Comparison of ENCODE assay signal across 8 cellular contexts in the genomic region with DNA sequence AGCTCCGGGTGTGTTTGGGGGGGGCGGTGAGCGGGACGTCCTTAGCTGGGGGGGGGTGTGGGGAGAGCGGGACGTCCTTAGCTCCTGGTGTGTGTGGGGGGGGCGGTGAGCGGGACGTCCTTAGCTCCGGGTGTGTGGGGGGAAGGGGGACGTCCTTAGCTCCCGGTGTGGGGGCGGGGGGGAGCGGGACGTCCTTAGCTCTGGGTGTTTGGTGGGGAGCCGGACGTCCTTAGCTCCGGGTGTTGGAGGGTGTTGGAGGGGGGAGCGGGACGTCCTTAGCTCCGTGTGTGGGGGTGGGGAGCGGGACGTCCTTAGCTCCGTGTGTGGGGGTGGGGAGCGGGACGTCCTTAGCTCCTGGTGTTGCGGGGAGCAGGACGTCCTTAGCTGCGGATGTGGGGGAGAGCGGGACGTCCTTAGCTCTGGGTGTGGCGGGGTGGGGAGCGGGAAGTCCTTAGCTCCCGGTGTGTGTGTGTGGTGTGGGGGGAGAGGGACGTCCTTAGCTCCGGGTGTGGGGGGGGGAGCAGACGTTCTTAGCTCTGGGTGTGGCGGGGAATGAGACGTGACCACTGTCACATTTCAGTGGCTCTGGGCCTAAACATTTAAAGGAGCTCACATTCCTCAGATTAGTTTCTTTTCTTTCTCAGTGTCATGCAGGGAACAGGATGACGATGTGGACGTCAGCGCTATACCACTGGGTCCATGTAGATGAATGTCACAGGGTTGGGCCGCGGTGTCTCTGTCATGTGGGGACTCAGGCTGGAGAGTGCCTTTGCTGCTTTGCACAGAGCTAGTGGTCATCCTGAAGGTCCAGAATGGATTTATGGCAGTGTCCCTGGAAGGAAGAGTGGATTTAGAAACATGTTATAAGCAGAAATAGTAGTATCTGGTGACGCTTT. TPM values are rescaled to one million over a fixed set of nuclear protein-coding genes. Genes with fewer than 3 reads are reported as not detected.
DNase-seq lines count a peak whose midpoint lies in the region; ATAC-seq and TF ChIP-seq lines count a peak whose summit lies in the region.

No MANE protein-coding gene starts in this region.

- TF ChIP-seq CTCF in Calu3 (IDR thresholded peaks at IDR 0.05; ENCODE audit: unreplicated experiment) (no peak), endothelial cell (IDR thresholded peaks at IDR 0.05; ENCODE audit: unreplicated experiment) (no peak)

- peaks cover 9% of the 10 kb centered on the region for H3K4me1 Mint-ChIP-seq in Calu3 (ENCODE audit: low read depth, unreplicated experiment)
- H3K4me1 Mint-ChIP-seq in activated CD4-positive, alpha-beta T cell treated with anti-CD3 and anti-CD28 coated beads, Interleukin-2, amount 10 ng/mL, durations not matched to agents 7 days and 5 days, result peaks cover 64% of the 10 kb centered on the region
- peaks cover 35% of the 10 kb centered on the region for H3K4me1 Mint-ChIP-seq in endothelial cell (ENCODE audit: unreplicated experiment)
- peaks cover 44% of the 10 kb centered on the region for H3K4me1 Mint-ChIP-seq in stimulated activated naive CD8-positive, alpha-beta T cell treated with anti-CD3 and anti-CD28 coated beads, Interleukin-15, Interleukin-2, amounts not matched to agents 100 ng/mL and 50 ng/mL, for 24 hours (ENCODE audit: low read depth)

- intact Hi-C loops in Calu3 (cut with micrococcal nuclease; ENCODE audit: unreplicated experiment), result no loop called here

- BruUV-seq in Calu3 (replicated peaks; lab: Mats Ljungman, UMichigan), result no TSS peak

- CTCF ChIA-PET in Calu3 (lab: Charles Lee), result interaction anchor here (0.6 to 1.0 kb wide), 4 partner anchors 43 to 265 kb away, joined by 3 to 5 read pairs (median 3); no protein-coding TSS in a partner anchor
- CTCF ChIA-PET in activated CD4-positive, alpha-beta T cell treated with anti-CD3 and anti-CD28 coated beads, Interleukin-2, amount 10 ng/mL, durations not matched to agents 7 days and 5 days (lab: Charles Lee), result interaction anchor here (0.6 to 1.6 kb wide), 13 partner anchors 8 to 1469 kb away, joined by 3 to 6 read pairs (median 4); a partner anchor contains a TSS

- H3K4me3 ChIP-seq in Karpas-422 (ENCODE audit: low read length) (peak overlapping the region; percentile 59), mesodermal cell (ENCODE audit: extremely low read depth, insufficient read depth, low read length, poor library complexity, severe bottlenecking) (peak overlapping the region; percentile 36)

- peaks cover 19% of the 10 kb centered on the region for H3K36me3 Mint-ChIP-seq in Calu3 (ENCODE audit: insufficient read depth, unreplicated experiment)
- H3K36me3 Mint-ChIP-seq in activated CD4-positive, alpha-beta T cell treated with anti-CD3 and anti-CD28 coated beads, Interleukin-2, amount 10 ng/mL, durations not matched to agents 7 days and 5 days (ENCODE audit: low read depth), result peaks cover 8% of the 10 kb centered on the region
- peaks cover 31% of the 10 kb centered on the region for H3K36me3 Mint-ChIP-seq in endothelial cell (ENCODE audit: low read depth, unreplicated experiment)
- no peaks in the 10 kb centered on the region for H3K36me3 Mint-ChIP-seq in stimulated activated naive CD8-positive, alpha-beta T cell treated with anti-CD3 and anti-CD28 coated beads, Interleukin-15, Interleukin-2, amounts not matched to agents 100 ng/mL and 50 ng/mL, for 24 hours (ENCODE audit: low read depth)

- H3K27ac Mint-ChIP-seq in Calu3 (ENCODE audit: unreplicated experiment), result peak overlapping the region; percentile 87
- H3K27ac Mint-ChIP-seq in activated CD4-positive, alpha-beta T cell treated with anti-CD3 and anti-CD28 coated beads, Interleukin-2, amount 10 ng/mL, durations not matched to agents 7 days and 5 days, result peak overlapping the region; percentile 91
- H3K27ac Mint-ChIP-seq in endothelial cell (ENCODE audit: unreplicated experiment), result peak overlapping the region; percentile 98
- H3K27ac Mint-ChIP-seq in stimulated activated naive CD8-positive, alpha-beta T cell treated with anti-CD3 and anti-CD28 coated beads, Interleukin-15, Interleukin-2, amounts not matched to agents 100 ng/mL and 50 ng/mL, for 24 hours, result peak overlapping the region; percentile 93

- H3K27me3 Mint-ChIP-seq in Calu3 (ENCODE audit: unreplicated experiment) (no peaks in the 10 kb centered on the region), endothelial cell (ENCODE audit: unreplicated experiment) (peaks cover 17% of the 10 kb centered on the region)
- H3K27me3 Mint-ChIP-seq in activated CD4-positive, alpha-beta T cell treated with anti-CD3 and anti-CD28 coated beads, Interleukin-2, amount 10 ng/mL, durations not matched to agents 7 days and 5 days, result no peaks in the 10 kb centered on the region
- no peaks in the 10 kb centered on the region for H3K27me3 Mint-ChIP-seq in stimulated activated naive CD8-positive, alpha-beta T cell treated with anti-CD3 and anti-CD28 coated beads, Interleukin-15, Interleukin-2, amounts not matched to agents 100 ng/mL and 50 ng/mL, for 24 hours

- no peaks in the 10 kb centered on the region for H3K9me2 ChIP-seq in Karpas-422 (replicated peaks; ENCODE audit: insufficient read depth, low read length)

- H3K9me3 Mint-ChIP-seq in Calu3 (ENCODE audit: low read depth, unreplicated experiment), result no peaks in the 10 kb centered on the region
- H3K9me3 Mint-ChIP-seq in activated CD4-positive, alpha-beta T cell treated with anti-CD3 and anti-CD28 coated beads, Interleukin-2, amount 10 ng/mL, durations not matched to agents 7 days and 5 days, result peaks cover 3% of the 10 kb centered on the region
- H3K9me3 Mint-ChIP-seq in endothelial cell (ENCODE audit: unreplicated experiment), result no peaks in the 10 kb centered on the region
- no peaks in the 10 kb centered on the region for H3K9me3 Mint-ChIP-seq in stimulated activated naive CD8-positive, alpha-beta T cell treated with anti-CD3 and anti-CD28 coated beads, Interleukin-15, Interleukin-2, amounts not matched to agents 100 ng/mL and 50 ng/mL, for 24 hours

- H3K9me3 ChIP-seq in Karpas-422 (ENCODE audit: low read length) (no peaks in the 10 kb centered on the region), mesodermal cell (ENCODE audit: control insufficient read depth, low read length) (no peaks in the 10 kb centered on the region)

- peaks cover 78% of the 10 kb centered on the region for H3K79me2 ChIP-seq in Karpas-422 (ENCODE audit: low read length)

- POLR2A ChIA-PET in activated CD4-positive, alpha-beta T cell treated with anti-CD3 and anti-CD28 coated beads, Interleukin-2, amount 10 ng/mL, durations not matched to agents 7 days and 5 days (lab: Charles Lee), result interaction anchor here (1.0 to 1.5 kb wide), 5 partner anchors 17 to 157 kb away, joined by 3 to 6 read pairs (median 5); no protein-coding TSS in a partner anchor

- no peaks in the 10 kb centered on the region for H3K27me3 ChIP-seq in Karpas-422 (ENCODE audit: low read length)

- WGBS in mesodermal cell (ENCODE audit: insufficient coverage in 2 of 2), 2 experiments, result 12 to 38% methylated on average over 9 to 20 of the region's 45 CpGs

- H4K20me1 ChIP-seq in Karpas-422 (ENCODE audit: insufficient read depth, low read depth, low read length), result no peaks in the 10 kb centered on the region

- H3K4me1 ChIP-seq in Karpas-422 (ENCODE audit: low read length) (peaks cover 78% of the 10 kb centered on the region), mesodermal cell (ENCODE audit: control insufficient read depth, insufficient read depth, low read length, poor library complexity, severe bottlenecking) (peaks cover 7% of the 10 kb centered on the region)

- H3K4me2 ChIP-seq in Karpas-422 (ENCODE audit: low read depth, low read length, poor library complexity, severe bottlenecking), result peak overlapping the region; percentile 63

- H3K36me3 ChIP-seq in Karpas-422 (ENCODE audit: insufficient read depth, low read length) (no peaks in the 10 kb centered on the region), mesodermal cell (ENCODE audit: control insufficient read depth, insufficient read depth, low read length) (peaks cover 15% of the 10 kb centered on the region)

- peak; percentile 36 for ATAC-seq in GM21717 (IDR thresholded peaks at IDR 0.05; ENCODE audit: unreplicated experiment)

- no peak overlapping the region for H2AFZ ChIP-seq in Karpas-422 (ENCODE audit: low read length)

- H3K4me3 Mint-ChIP-seq in Calu3 (ENCODE audit: low read depth, unreplicated experiment), result peak overlapping the region; percentile 91
- H3K4me3 Mint-ChIP-seq in activated CD4-positive, alpha-beta T cell treated with anti-CD3 and anti-CD28 coated beads, Interleukin-2, amount 10 ng/mL, durations not matched to agents 7 days and 5 days, result peak overlapping the region; percentile 79
- H3K4me3 Mint-ChIP-seq in endothelial cell (ENCODE audit: unreplicated experiment), result peak overlapping the region; percentile 92
- peak overlapping the region; percentile 82 for H3K4me3 Mint-ChIP-seq in stimulated activated naive CD8-positive, alpha-beta T cell treated with anti-CD3 and anti-CD28 coated beads, Interleukin-15, Interleukin-2, amounts not matched to agents 100 ng/mL and 50 ng/mL, for 24 hours

- peak; percentile 34 for DNase-seq in Calu3
- peak; percentile 81 for DNase-seq in Karpas-422
- DNase-seq in activated CD4-positive, alpha-beta T cell treated with anti-CD3 and anti-CD28 coated beads, Interleukin-2, amount 10 ng/mL, durations not matched to agents 7 days and 5 days, result peak; percentile 36
- peak; percentile 52 for DNase-seq in endothelial cell (ENCODE audit: low spot score)
- DNase-seq in 8988T, result no peak

- H3K9ac ChIP-seq in Karpas-422 (ENCODE audit: low read length), result peak overlapping the region; percentile 63

- peak overlapping the region; percentile 93 for H3K27ac ChIP-seq in Karpas-422 (ENCODE audit: low read length)
- H3K27ac ChIP-seq in mesodermal cell (ENCODE audit: low read depth, low read length, severe bottlenecking), result peak overlapping the region; percentile 57

RNA-seq across cellular contexts. Expression of a gene that starts 7.5 kb away (rescaled TPM):
- total RNA-seq in Calu3 (2022), result 10.5 and 13.0 TPM in 2 replicates
- total RNA-seq in Karpas-422 (2014; rRNA removed; shearing (Covaris generic); ENCODE audit: low replicate concordance), result 15.9 and 40.0 TPM in 2 replicates
- total RNA-seq in activated CD4-positive, alpha-beta T cell treated with anti-CD3 and anti-CD28 coated beads, Interleukin-2, amount 10 ng/mL, durations not matched to agents 7 days and 5 days, result 10 to 100 TPM; 10.6 to 13.2 TPM
- total RNA-seq in endothelial cell (ENCODE audit: unreplicated experiment), result 25.9 TPM
- 11.7 TPM for polyA plus RNA-seq in mesodermal cell (2013, experiment 1 of 2)
- 11.5 TPM for polyA plus RNA-seq in mesodermal cell (2013, experiment 2 of 2)

RNA-seq across cellular contexts. Expression of a gene that starts 34.5 kb away (rescaled TPM):
- total RNA-seq in Calu3 (2022) (61.2 and 66.6 TPM in 2 replicates), endothelial cell (ENCODE audit: unreplicated experiment) (31.8 TPM)
- 216 and 242 TPM in 2 replicates for total RNA-seq in Karpas-422 (2014; rRNA removed; shearing (Covaris generic); ENCODE audit: low replicate concordance)
- 100 to 1,000 TPM; 116 to 124 TPM for total RNA-seq in activated CD4-positive, alpha-beta T cell treated with anti-CD3 and anti-CD28 coated beads, Interleukin-2, amount 10 ng/mL, durations not matched to agents 7 days and 5 days
- 32.4 TPM for polyA plus RNA-seq in mesodermal cell (2013, experiment 1 of 2)
- 32.1 TPM for polyA plus RNA-seq in mesodermal cell (2013, experiment 2 of 2)
